In the genomic region with DNA sequence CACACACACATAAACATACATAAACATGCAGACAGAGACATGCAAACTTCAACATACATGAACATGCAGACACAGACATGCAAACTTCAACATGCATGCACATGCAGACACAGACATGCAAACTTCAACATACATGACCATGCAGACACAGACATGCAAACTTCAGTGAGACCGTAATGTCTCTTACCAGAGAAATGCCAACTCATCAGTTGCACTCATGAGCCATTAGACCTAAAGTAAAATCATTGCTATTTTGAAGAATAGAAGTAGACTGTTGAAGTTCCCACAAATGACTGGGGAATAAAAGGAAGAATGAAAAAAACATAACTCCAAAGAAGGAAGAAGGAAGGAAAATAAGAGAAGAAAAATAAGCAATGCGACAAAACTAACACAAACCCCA, we compare ENCODE assay signal across 33 cellular contexts.
"Had no signal": no experiment of that assay in that cellular context is flagged by ENCODE, and none has a peak within 500 bp of the region (broad histone marks: within the 10 kb centered on the region; RNA-seq: fewer than 3 reads in every experiment).

No MANE protein-coding gene starts in this region.

- H3K4me3 ChIP-seq: ascending aorta, esophagus squamous epithelium, gastroesophageal sphincter had no signal

- H3K9me3 ChIP-seq: ascending aorta, esophagus squamous epithelium, gastroesophageal sphincter had no signal

- H3K4me1 ChIP-seq: ascending aorta, esophagus squamous epithelium, gastroesophageal sphincter had no signal

- H3K27ac Mint-ChIP-seq: activated B cell treated with CpG ODN at 0.5 μM for 24 hours; activated CD4-positive, alpha-beta memory T cell treated with anti-CD3 and anti-CD28 coated beads, Interleukin-2, amount 10 ng/mL, durations not matched to agents 7 days and 5 days; activated CD4-positive, alpha-beta T cell treated with anti-CD3 and anti-CD28 coated beads for 36 hours; activated CD4-positive, alpha-beta T cell treated with anti-CD3 and anti-CD28 coated beads, Interleukin-2, amount 10 ng/mL, durations not matched to agents 7 days and 5 days; activated naive CD4-positive, alpha-beta T cell treated with anti-CD3 and anti-CD28 coated beads, Interleukin-2, amount 10 ng/mL, durations not matched to agents 7 days and 5 days; activated naive CD4-positive, alpha-beta T cell treated with anti-CD3 and anti-CD28 coated beads, Interleukin-2, amount 50 U/mL, for 72 hours; activated naive CD8-positive, alpha-beta T cell treated with anti-CD3 and anti-CD28 coated beads, Interleukin-2, amount 10 ng/mL, durations not matched to agents 7 days and 5 days; activated T-cell treated with anti-CD3 and anti-CD28 coated beads, Interleukin-2, amount 50 U/mL, for 24 hours; activated T-cell treated with anti-CD3 and anti-CD28 coated beads, Interleukin-2, amount 50 U/mL, for 72 hours; effector memory CD8-positive, alpha-beta T cell; T-helper 17 cell; T-helper 2 cell treated with Interferon-gamma antibody and Interleukin-4, amounts not matched to agents 5 μg/mL and 100 μg/mL, for 36 hours had no signal

- H3K27me3 Mint-ChIP-seq: activated B cell treated with CpG ODN at 0.5 μM for 24 hours; activated CD4-positive, alpha-beta memory T cell treated with anti-CD3 and anti-CD28 coated beads, Interleukin-2, amount 10 ng/mL, durations not matched to agents 7 days and 5 days; activated CD4-positive, alpha-beta T cell treated with anti-CD3 and anti-CD28 coated beads, Interleukin-2, amount 10 ng/mL, durations not matched to agents 7 days and 5 days had no signal

- H3K27ac ChIP-seq: ascending aorta, epithelial cell of prostate, esophagus squamous epithelium, gastroesophageal sphincter, WERI-Rb-1 had no signal

- H3K36me3 Mint-ChIP-seq: activated naive CD4-positive, alpha-beta T cell treated with anti-CD3 and anti-CD28 coated beads, Interleukin-2, amount 10 ng/mL, durations not matched to agents 7 days and 5 days; activated naive CD4-positive, alpha-beta T cell treated with anti-CD3 and anti-CD28 coated beads, Interleukin-2, amount 50 U/mL, for 72 hours; activated naive CD8-positive, alpha-beta T cell treated with anti-CD3 and anti-CD28 coated beads, Interleukin-2, amount 10 ng/mL, durations not matched to agents 7 days and 5 days had no signal

- H3K9me3 Mint-ChIP-seq: activated CD4-positive, alpha-beta memory T cell treated with anti-CD3 and anti-CD28 coated beads, Interleukin-2, amount 10 ng/mL, durations not matched to agents 7 days and 5 days; activated naive CD4-positive, alpha-beta T cell treated with anti-CD3 and anti-CD28 coated beads, Interleukin-2, amount 50 U/mL, for 72 hours; activated naive CD8-positive, alpha-beta T cell treated with anti-CD3 and anti-CD28 coated beads, Interleukin-2, amount 10 ng/mL, durations not matched to agents 7 days and 5 days; activated T-cell treated with anti-CD3 and anti-CD28 coated beads, Interleukin-2, amount 50 U/mL, for 24 hours; effector memory CD8-positive, alpha-beta T cell had no signal

- FAIRE-seq: colon, endometrium, endothelial cell of umbilical vein had no signal

- H3K36me3 ChIP-seq: ascending aorta, esophagus squamous epithelium, gastroesophageal sphincter, WERI-Rb-1 had no signal

- H3K27me3 ChIP-seq: ascending aorta, esophagus squamous epithelium had no signal

- DNase-seq: activated B cell treated with CpG ODN at 0.5 μM for 24 hours; activated CD4-positive, alpha-beta memory T cell treated with anti-CD3 and anti-CD28 coated beads, Interleukin-2, amount 10 ng/mL, durations not matched to agents 7 days and 5 days; activated CD4-positive, alpha-beta T cell treated with anti-CD3 and anti-CD28 coated beads for 36 hours; activated CD4-positive, alpha-beta T cell treated with anti-CD3 and anti-CD28 coated beads, Interleukin-2, amount 10 ng/mL, durations not matched to agents 7 days and 5 days; activated CD4-positive, alpha-beta T cell treated with anti-CD3 and anti-CD28 coated beads, Interleukin-2, amount 50 U/mL, for 4 hours; activated CD8-positive, alpha-beta memory T cell treated with anti-CD3 and anti-CD28 coated beads, Interleukin-2, amount 50 U/mL, for 48 hours; activated gamma-delta T cell; activated naive CD4-positive, alpha-beta T cell; activated naive CD4-positive, alpha-beta T cell treated with anti-CD3 and anti-CD28 coated beads, Interleukin-2, amount 10 ng/mL, durations not matched to agents 7 days and 5 days; activated naive CD8-positive, alpha-beta T cell treated with anti-CD3 and anti-CD28 coated beads, Interleukin-2, amount 10 ng/mL, durations not matched to agents 7 days and 5 days; activated T-cell treated with anti-CD3 and anti-CD28 coated beads for 4 hours; activated T-cell treated with anti-CD3 and anti-CD28 coated beads, Interleukin-2, amount 50 U/mL, for 24 hours; activated T-cell treated with anti-CD3 and anti-CD28 coated beads, Interleukin-2, amount 50 U/mL, for 72 hours; caudate nucleus; cortex of kidney; dermis blood vessel endothelial cell; effector CD4-positive, alpha-beta T cell; effector memory CD8-positive, alpha-beta T cell; esophagus squamous epithelium; foreskin melanocyte; T-helper 1 cell; T-helper 17 cell; T1000; WERI-Rb-1 had no signal

- H3K4me1 Mint-ChIP-seq: activated B cell treated with CpG ODN at 0.5 μM for 24 hours; activated CD4-positive, alpha-beta memory T cell treated with anti-CD3 and anti-CD28 coated beads, Interleukin-2, amount 10 ng/mL, durations not matched to agents 7 days and 5 days; activated CD4-positive, alpha-beta T cell treated with anti-CD3 and anti-CD28 coated beads for 36 hours; activated CD4-positive, alpha-beta T cell treated with anti-CD3 and anti-CD28 coated beads, Interleukin-2, amount 10 ng/mL, durations not matched to agents 7 days and 5 days; activated naive CD4-positive, alpha-beta T cell treated with anti-CD3 and anti-CD28 coated beads, Interleukin-2, amount 10 ng/mL, durations not matched to agents 7 days and 5 days; activated naive CD8-positive, alpha-beta T cell treated with anti-CD3 and anti-CD28 coated beads, Interleukin-2, amount 10 ng/mL, durations not matched to agents 7 days and 5 days; T-helper 17 cell had no signal

- H3K4me3 Mint-ChIP-seq: activated B cell treated with CpG ODN at 0.5 μM for 24 hours; activated CD4-positive, alpha-beta memory T cell treated with anti-CD3 and anti-CD28 coated beads, Interleukin-2, amount 10 ng/mL, durations not matched to agents 7 days and 5 days; activated CD4-positive, alpha-beta T cell treated with anti-CD3 and anti-CD28 coated beads for 36 hours; activated CD4-positive, alpha-beta T cell treated with anti-CD3 and anti-CD28 coated beads, Interleukin-2, amount 10 ng/mL, durations not matched to agents 7 days and 5 days; activated naive CD4-positive, alpha-beta T cell treated with anti-CD3 and anti-CD28 coated beads, Interleukin-2, amount 10 ng/mL, durations not matched to agents 7 days and 5 days; activated naive CD8-positive, alpha-beta T cell treated with anti-CD3 and anti-CD28 coated beads, Interleukin-2, amount 10 ng/mL, durations not matched to agents 7 days and 5 days; activated T-cell treated with anti-CD3 and anti-CD28 coated beads, Interleukin-2, amount 50 U/mL, for 24 hours; activated T-cell treated with anti-CD3 and anti-CD28 coated beads, Interleukin-2, amount 50 U/mL, for 72 hours; effector memory CD8-positive, alpha-beta T cell; T-helper 17 cell; T-helper 2 cell treated with Interferon-gamma antibody and Interleukin-4, amounts not matched to agents 5 μg/mL and 100 μg/mL, for 36 hours had no signal

- ATAC-seq: activated CD4-positive, alpha-beta T cell treated with anti-CD3 and anti-CD28 coated beads for 36 hours; activated CD4-positive, CD25-positive, alpha-beta regulatory T cell treated with anti-CD3 and anti-CD28 coated beads, Interleukin-2, amount 50 U/mL, for 24 hours; activated naive CD4-positive, alpha-beta T cell treated with anti-CD3 and anti-CD28 coated beads, Interleukin-2, amount 50 U/mL, for 72 hours; activated T-cell treated with anti-CD3 and anti-CD28 coated beads, Interleukin-2, amount 50 U/mL, for 72 hours; effector memory CD8-positive, alpha-beta T cell; gastroesophageal sphincter; T-helper 17 cell had no signal
